Comparison of ENCODE assay signal across 9 cellular contexts in genomic region chr4:2059034-2059725, GRCh38. TPM values are rescaled to one million over a fixed set of nuclear protein-coding genes. Genes with fewer than 3 reads are reported as not detected.
DNase-seq lines count a peak whose midpoint lies in the region; ATAC-seq and TF ChIP-seq lines count a peak whose summit lies in the region.
"Had no signal": no experiment of that assay in that cellular context is flagged by ENCODE, and none has a peak within 500 bp of the region (broad histone marks: within the 10 kb centered on the region; RNA-seq: fewer than 3 reads in every experiment).

NAT8L (plus strand) TSS chr4:2059327; CDS start chr4:2059512, 185 bp downstream.

- intact Hi-C loops in activated CD8-positive, alpha-beta T cell treated with anti-CD3 and anti-CD28 coated beads for 36 hours (cut with micrococcal nuclease), result no loop called here
- intact Hi-C loops in left cardiac atrium (cut with DNase I), result no loop called here
- intact Hi-C loops in prostate gland (cut with DNase I), result no loop called here

- TF ChIP-seq POLR2A in prostate gland (IDR thresholded peaks at IDR 0.05), result no peak

- H3K27ac ChIP-seq in prostate gland, result no peak within 1 kb of the TSS
- H3K27ac ChIP-seq: KMS-11 had no signal

- peaks cover 12% of the 10 kb centered on the region for H3K27me3 ChIP-seq in prostate gland (replicated peaks; ENCODE audit: insufficient read depth)

- H3K36me3 Mint-ChIP-seq in activated CD8-positive, alpha-beta T cell treated with anti-CD3 and anti-CD28 coated beads for 36 hours (ENCODE audit: low read depth), result no peaks in the 10 kb centered on the region

- no peaks in the 10 kb centered on the region for H3K36me3 ChIP-seq in prostate gland

- POLR2A ChIA-PET in activated CD8-positive, alpha-beta T cell treated with anti-CD3 and anti-CD28 coated beads for 36 hours (lab: Charles Lee), result interaction anchor here (1.4 kb wide), 1 partner anchor 50 kb away, joined by 3 read pairs; the partner anchor contains the start of gene NELFA

- peaks cover 22% of the 10 kb centered on the region for H3K27me3 Mint-ChIP-seq in activated CD8-positive, alpha-beta T cell treated with anti-CD3 and anti-CD28 coated beads for 36 hours

- H3K4me1 ChIP-seq in prostate gland (replicated peaks), result no peaks in the 10 kb centered on the region

- no peaks in the 10 kb centered on the region for H3K4me1 Mint-ChIP-seq in activated CD8-positive, alpha-beta T cell treated with anti-CD3 and anti-CD28 coated beads for 36 hours (ENCODE audit: low read depth)

- peak within 1 kb of the TSS; percentile 26 for H3K4me3 Mint-ChIP-seq in activated CD8-positive, alpha-beta T cell treated with anti-CD3 and anti-CD28 coated beads for 36 hours

- H3K9me3 Mint-ChIP-seq in activated CD8-positive, alpha-beta T cell treated with anti-CD3 and anti-CD28 coated beads for 36 hours, result no peaks in the 10 kb centered on the region

- peak within 1 kb of the TSS; percentile 23 to 37 for H3K4me3 ChIP-seq in prostate gland

- WGBS in prostate gland, result 1% methylated on average over 48 of the region's 122 CpGs

- DNase-seq in ELR (ENCODE audit: low read depth) (peak; percentile 28), MV-4-11 (lab: John Stamatoyannopoulos, UW) (peak; percentile 27), left cardiac atrium (no peak), prostate gland (ENCODE audit: low spot score) (no peak), NCI-H2029 treated with DMSO at 0.1 percent for 48 hours (lab: John Stamatoyannopoulos, UW) (no peak), ureter (ENCODE audit: low spot score) (no peak)
- DNase-seq in activated CD8-positive, alpha-beta T cell treated with anti-CD3 and anti-CD28 coated beads for 36 hours, result peak; percentile 45

- ATAC-seq in activated CD8-positive, alpha-beta T cell treated with anti-CD3 and anti-CD28 coated beads for 36 hours, result peak; percentile 54
- peak; percentile 24 to 38 for ATAC-seq in left cardiac atrium
- ATAC-seq in HG03378 (IDR thresholded peaks at IDR 0.05; ENCODE audit: unreplicated experiment), result no peak

- no peak within 1 kb of the TSS for H3K27ac Mint-ChIP-seq in activated CD8-positive, alpha-beta T cell treated with anti-CD3 and anti-CD28 coated beads for 36 hours

- CTCF ChIA-PET in activated CD8-positive, alpha-beta T cell treated with anti-CD3 and anti-CD28 coated beads for 36 hours (lab: Charles Lee), result interaction anchor here (1.2 kb wide), 1 partner anchor 59 kb away, joined by 3 read pairs; no protein-coding TSS in a partner anchor

- H3K9me3 ChIP-seq in prostate gland, result no peaks in the 10 kb centered on the region

- no peak for TF ChIP-seq CTCF in activated CD8-positive, alpha-beta T cell treated with anti-CD3 and anti-CD28 coated beads for 36 hours (IDR thresholded peaks at IDR 0.05)
- no peak for TF ChIP-seq CTCF in prostate gland (IDR thresholded peaks at IDR 0.05)

RNA-seq across cellular contexts. Expression of gene NAT8L, which starts in this region (rescaled TPM):
- total RNA-seq in activated CD8-positive, alpha-beta T cell treated with anti-CD3 and anti-CD28 coated beads for 36 hours, result 1 to 10 TPM; 1.0 to 1.1 TPM
- total RNA-seq in left cardiac atrium (10 to 100 TPM in 1 of 2 donors, 1 to 10 TPM in 1; 8.8 to 12.5 TPM), prostate gland (10 to 100 TPM in 1 of 2 donors, under 1 TPM in 1; 0.41 to 36.4 TPM), ureter (0.16 TPM)

Comparison
In these comparisons a context has a peak if more than half of its experiments do, and no peak if none do; other contexts are left out.
1. DNase-seq: peak in ELR (single experiment), MV-4-11 (single experiment) and activated CD8-positive, alpha-beta T cell treated with anti-CD3 and anti-CD28 coated beads for 36 hours (single experiment); none in left cardiac atrium (single experiment), prostate gland (single experiment), NCI-H2029 treated with DMSO at 0.1 percent for 48 hours (single experiment) and ureter (single experiment).